15 cellular contexts compared by ENCODE assay signal in the genomic region with DNA sequence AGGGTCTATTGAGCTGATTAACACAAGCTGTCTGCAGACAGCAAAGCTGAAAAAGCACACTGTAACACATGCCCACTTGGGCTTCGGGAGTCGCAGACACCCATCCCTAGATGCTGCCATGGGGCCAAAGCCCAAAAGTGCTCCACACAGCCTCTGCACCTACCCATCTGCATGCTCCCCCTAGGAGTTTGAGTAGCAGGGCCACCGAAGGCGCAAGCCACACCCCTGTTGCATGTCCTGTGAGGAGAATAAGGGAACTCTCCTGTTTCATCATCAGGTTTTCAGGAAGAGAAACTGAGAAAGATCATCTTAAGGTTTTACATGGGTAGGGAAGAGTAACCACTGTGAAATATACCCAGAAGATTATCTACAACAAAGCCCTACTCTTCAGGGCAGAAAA. TPM values are rescaled to one million over a fixed set of nuclear protein-coding genes. Genes with fewer than 3 reads are reported as not detected.
"Had no signal": no experiment of that assay in that cellular context is flagged by ENCODE, and none has a peak within 500 bp of the region (broad histone marks: within the 10 kb centered on the region; RNA-seq: fewer than 3 reads in every experiment).

No MANE protein-coding gene starts in this region.

- H3K4me3 Mint-ChIP-seq: activated CD4-positive, alpha-beta memory T cell treated with anti-CD3 and anti-CD28 coated beads, Interleukin-2, amount 10 ng/mL, durations not matched to agents 7 days and 5 days; activated naive CD4-positive, alpha-beta T cell treated with anti-CD3 and anti-CD28 coated beads, Interleukin-2, amount 50 U/mL, for 24 hours; activated T-cell treated with anti-CD3 and anti-CD28 coated beads, Interleukin-2, amount 50 U/mL, for 4 hours; nephron; stimulated activated naive CD8-positive, alpha-beta T cell treated with anti-CD3 and anti-CD28 coated beads, Interleukin-15, amount 100 ng/mL, for 72 hours had no signal

- ATAC-seq: activated T-cell treated with anti-CD3 and anti-CD28 coated beads, Interleukin-2, amount 50 U/mL, for 4 hours; esophagus mucosa; left lobe of liver; stimulated activated naive CD8-positive, alpha-beta T cell treated with anti-CD3 and anti-CD28 coated beads, Interleukin-15, amount 100 ng/mL, for 72 hours had no signal

- DNase-seq: activated CD4-positive, alpha-beta memory T cell treated with anti-CD3 and anti-CD28 coated beads, Interleukin-2, amount 10 ng/mL, durations not matched to agents 7 days and 5 days; activated effector memory CD4-positive, alpha-beta T cell treated with Interleukin-2 at 50 U/mL for 16 hours; activated T-cell treated with anti-CD3 and anti-CD28 coated beads, Interleukin-2, amount 50 U/mL, for 4 hours; caudate nucleus; mesendoderm; nucleus accumbens; stimulated activated naive CD8-positive, alpha-beta T cell treated with anti-CD3 and anti-CD28 coated beads, Interleukin-15, amount 100 ng/mL, for 72 hours; testis; upper lobe of left lung had no signal

- H3K36me3 ChIP-seq: adrenal gland, upper lobe of left lung had no signal

- H3K4me3 ChIP-seq: adrenal gland, testis, upper lobe of left lung had no signal

- H3K4me1 ChIP-seq: testis had no signal

- H3K27me3 ChIP-seq: adrenal gland, testis had no signal

- H3K27ac ChIP-seq: adrenal gland, testis, upper lobe of left lung, VCaP had no signal

- H3K27ac Mint-ChIP-seq: activated CD4-positive, alpha-beta memory T cell treated with anti-CD3 and anti-CD28 coated beads, Interleukin-2, amount 10 ng/mL, durations not matched to agents 7 days and 5 days; activated naive CD4-positive, alpha-beta T cell treated with anti-CD3 and anti-CD28 coated beads, Interleukin-2, amount 50 U/mL, for 24 hours; nephron; stimulated activated naive CD8-positive, alpha-beta T cell treated with anti-CD3 and anti-CD28 coated beads, Interleukin-15, amount 100 ng/mL, for 72 hours had no signal

- H3K27me3 Mint-ChIP-seq: activated naive CD4-positive, alpha-beta T cell treated with anti-CD3 and anti-CD28 coated beads, Interleukin-2, amount 50 U/mL, for 24 hours had no signal

- H3K9me3 ChIP-seq: adrenal gland, testis, upper lobe of left lung had no signal

RNA-seq across cellular contexts. Expression of a gene that starts 5.6 kb away (rescaled TPM):
- total RNA-seq: left lobe of liver had no signal
